Comparison of ENCODE assay signal across 16 cellular contexts in the genomic region with DNA sequence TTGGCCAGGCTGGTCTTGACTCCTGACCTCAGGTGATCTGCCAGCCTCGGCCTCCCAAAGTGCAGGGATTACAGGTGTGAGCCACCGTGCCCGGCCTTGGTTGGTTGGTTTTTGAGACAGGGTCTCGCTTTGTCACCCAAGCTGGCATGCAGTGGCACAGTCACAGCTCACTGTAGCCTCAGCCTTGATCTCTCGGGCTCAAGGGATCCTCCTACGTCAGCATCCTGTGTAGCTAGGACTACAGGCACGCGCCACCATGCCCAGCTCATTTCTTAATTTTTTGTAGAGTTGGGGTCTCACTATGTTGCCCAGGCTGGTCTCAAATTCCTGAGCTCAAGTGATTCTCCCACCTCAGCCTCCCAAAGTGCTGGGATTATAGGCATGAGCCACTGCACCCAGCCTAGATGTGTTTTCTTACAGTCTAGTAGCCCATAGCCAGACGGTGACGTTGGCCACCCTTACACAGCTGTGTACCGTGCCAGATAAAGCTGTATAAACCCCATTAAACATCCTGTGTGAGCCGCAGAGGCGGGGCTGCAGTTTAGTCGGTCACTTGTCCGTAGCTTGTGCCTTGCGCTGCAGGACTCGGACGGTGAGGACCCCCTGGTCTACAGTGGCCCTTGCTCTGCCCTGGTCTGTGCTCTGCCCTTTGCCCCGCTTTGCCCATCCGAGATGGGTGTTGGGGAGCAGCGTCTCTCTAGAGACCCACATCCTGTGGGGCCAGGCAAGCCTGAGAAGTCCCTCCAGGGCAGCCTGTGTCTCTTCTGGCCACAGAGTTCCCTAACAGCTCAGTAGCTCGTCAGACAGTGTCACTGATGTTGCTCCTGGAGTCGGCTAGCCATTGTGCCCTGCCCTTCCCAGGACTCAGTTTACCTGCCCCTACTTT.
"Had no signal": no experiment of that assay in that cellular context is flagged by ENCODE, and none has a peak within 500 bp of the region (broad histone marks: within the 10 kb centered on the region; RNA-seq: fewer than 3 reads in every experiment).

No MANE protein-coding gene starts in this region.

- H3K27me3 Mint-ChIP-seq: activated T-helper 17 cell treated with anti-CD3 and anti-CD28 coated beads, Interleukin-2, amount 50 U/mL, for 72 hours; dendritic cell treated with granulocyte-macrophage colony-stimulating factor and Interleukin-4, amounts not matched to agents 40 ng/mL and 50 ng/mL, for 4 days had no signal

- H3K4me1 Mint-ChIP-seq: activated T-helper 17 cell treated with anti-CD3 and anti-CD28 coated beads, Interleukin-2, amount 50 U/mL, for 72 hours had no signal

- ATAC-seq: activated T-helper 17 cell treated with anti-CD3 and anti-CD28 coated beads, Interleukin-2, amount 50 U/mL, for 72 hours; left colon had no signal

- H3K4me1 ChIP-seq: ascending aorta, breast epithelium, tibial artery, vagina had no signal

- H3K9me3 Mint-ChIP-seq: activated T-helper 17 cell treated with anti-CD3 and anti-CD28 coated beads, Interleukin-2, amount 50 U/mL, for 72 hours; dendritic cell treated with granulocyte-macrophage colony-stimulating factor and Interleukin-4, amounts not matched to agents 40 ng/mL and 50 ng/mL, for 4 days; T-helper 2 cell treated with Interferon-gamma antibody and Interleukin-4, amounts not matched to agents 5 μg/mL and 100 μg/mL, for 36 hours had no signal

- H3K27ac ChIP-seq: ascending aorta, breast epithelium, tibial artery, vagina had no signal

- H3K4me3 Mint-ChIP-seq: activated T-helper 17 cell treated with anti-CD3 and anti-CD28 coated beads, Interleukin-2, amount 50 U/mL, for 72 hours; dendritic cell treated with granulocyte-macrophage colony-stimulating factor and Interleukin-4, amounts not matched to agents 40 ng/mL and 50 ng/mL, for 4 days; T-helper 2 cell treated with Interferon-gamma antibody and Interleukin-4, amounts not matched to agents 5 μg/mL and 100 μg/mL, for 36 hours had no signal

- DNase-seq: activated CD4-positive, alpha-beta T cell treated with anti-CD3 and anti-CD28 coated beads, Interleukin-2, amount 50 U/mL, for 1 hour; activated CD4-positive, CD25-positive, alpha-beta regulatory T cell; activated naive CD4-positive, alpha-beta T cell treated with Interleukin-2 at 50 U/mL for 16 hours; left colon; midbrain; stimulated activated naive CD4-positive, alpha-beta T cell; tibial artery had no signal

- H3K27me3 ChIP-seq: ascending aorta, breast epithelium, tibial artery, vagina had no signal

- H3K4me3 ChIP-seq: ascending aorta, breast epithelium, lung, tibial artery, vagina had no signal

- FAIRE-seq: frontal cortex, islet of Langerhans had no signal

- H3K9me3 ChIP-seq: ascending aorta, breast epithelium, tibial artery, vagina had no signal

- H3K27ac Mint-ChIP-seq: activated T-helper 17 cell treated with anti-CD3 and anti-CD28 coated beads, Interleukin-2, amount 50 U/mL, for 72 hours; T-helper 2 cell treated with Interferon-gamma antibody and Interleukin-4, amounts not matched to agents 5 μg/mL and 100 μg/mL, for 36 hours had no signal
